ENCODE assay signal across 22 cellular contexts in the genomic region with DNA sequence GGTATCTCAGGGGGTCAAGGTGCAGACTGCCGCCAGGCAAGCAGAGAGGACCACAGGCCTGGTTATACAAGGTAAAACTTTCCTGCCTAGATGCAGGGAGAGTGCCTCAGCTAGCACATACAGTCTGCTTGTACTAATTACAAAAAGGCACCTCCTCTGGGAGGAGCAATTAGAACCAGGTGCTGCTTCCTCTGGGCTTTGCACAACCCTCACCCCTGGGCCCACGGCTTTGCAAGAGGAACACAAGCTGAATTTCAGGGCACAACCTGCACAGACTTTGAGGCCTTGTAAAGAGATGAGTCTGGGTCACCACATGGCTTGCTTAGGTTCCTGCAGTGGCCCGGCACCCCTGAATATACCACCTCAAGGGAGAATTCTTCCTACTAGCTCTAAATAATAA. TPM values are rescaled to one million over a fixed set of nuclear protein-coding genes. Genes with fewer than 3 reads are reported as not detected.
"Had no signal": no experiment of that assay in that cellular context is flagged by ENCODE, and none has a peak within 500 bp of the region (broad histone marks: within the 10 kb centered on the region; RNA-seq: fewer than 3 reads in every experiment).

No MANE protein-coding gene starts in this region.

- H3K36me3 ChIP-seq: adrenal gland, ascending aorta, left ventricle myocardium inferior, suprapubic skin, transverse colon had no signal

- H3K4me1 ChIP-seq: adrenal gland, ascending aorta, left ventricle myocardium inferior, suprapubic skin, transverse colon had no signal

- DNase-seq: activated CD8-positive, alpha-beta memory T cell treated with anti-CD3 and anti-CD28 coated beads, Interleukin-2, amount 50 U/mL, for 4 hours; activated naive CD4-positive, alpha-beta T cell; activated T-cell treated with anti-CD3 and anti-CD28 coated beads, Interleukin-2, amount 50 U/mL, for 24 hours; adrenal gland; central memory CD4-positive, alpha-beta T cell; effector memory CD4-positive, alpha-beta T cell; foreskin melanocyte; left ventricle myocardium inferior; midbrain; small intestine; stimulated activated CD4-positive, alpha-beta T cell treated with anti-CD3 and anti-CD28 coated beads, Interleukin-2, amount 100 ng/mL, for 24 hours; stimulated activated naive CD8-positive, alpha-beta T cell treated with anti-CD3 and anti-CD28 coated beads, Interleukin-15, amount 100 ng/mL, for 72 hours; T-helper 9 cell; transverse colon had no signal

- ATAC-seq: stimulated activated effector memory CD8-positive, alpha-beta T cell treated with anti-CD3 and anti-CD28 coated beads, Interleukin-12 subunit alpha, Interleukin-12 subunit beta, amount 100 ng/mL, for 72 hours; stimulated activated naive CD8-positive, alpha-beta T cell treated with anti-CD3 and anti-CD28 coated beads, Interleukin-15, amount 100 ng/mL, for 72 hours had no signal

- H3K9me3 ChIP-seq: adrenal gland, ascending aorta, left ventricle myocardium inferior, suprapubic skin, transverse colon had no signal

- H3K27me3 ChIP-seq: hepatocyte, suprapubic skin, transverse colon had no signal

- H3K79me2 ChIP-seq: hepatocyte had no signal

- H3K4me3 ChIP-seq: adrenal gland, ascending aorta, hepatocyte, left ventricle myocardium inferior, suprapubic skin, transverse colon had no signal

- H2AFZ ChIP-seq: hepatocyte had no signal

- FAIRE-seq: small intestine, urothelium cell line had no signal

- H3K27ac ChIP-seq: adrenal gland, ascending aorta, hepatocyte, left ventricle myocardium inferior, suprapubic skin had no signal

- H3K4me2 ChIP-seq: hepatocyte had no signal

RNA-seq across cellular contexts. Expression of gene CITED1, which starts 9.2 kb away (rescaled TPM):
- total RNA-seq: activated T-helper 2 cell treated with anti-CD3 and anti-CD28 coated beads, Interferon-gamma antibody, Interleukin-2, Interleukin-4, amounts not matched to agents 10 μg/mL and 5 μg/mL and 100 μg/mL, durations not matched to agents 14 hours and 24 hours and 36 hours; ascending aorta; left ventricle myocardium inferior; lung microvascular endothelial cell; renal cortical epithelial cell had no signal
- polyA plus RNA-seq: hepatocyte had no signal
